19 cellular contexts compared by ENCODE assay signal in genomic region chr7:66460921-66461361, GRCh38.
"Had no signal": no experiment of that assay in that cellular context is flagged by ENCODE, and none has a peak within 500 bp of the region (broad histone marks: within the 10 kb centered on the region; RNA-seq: fewer than 3 reads in every experiment).

No MANE protein-coding gene starts in this region.

- H3K36me3 ChIP-seq: uterus had no signal

- H3K27me3 ChIP-seq: tibial nerve, uterus had no signal

- H3K27ac Mint-ChIP-seq: activated B cell treated with CpG ODN at 0.5 μM for 24 hours; activated CD4-positive, alpha-beta T cell treated with anti-CD3 and anti-CD28 coated beads, Interleukin-2, amount 10 ng/mL, durations not matched to agents 7 days and 5 days; activated naive CD4-positive, alpha-beta T cell treated with anti-CD3 and anti-CD28 coated beads, Interleukin-2, amount 50 U/mL, for 24 hours; dendritic cell treated with granulocyte-macrophage colony-stimulating factor and Interleukin-4, amounts not matched to agents 40 ng/mL and 50 ng/mL, for 4 days; nephron had no signal

- H3K27me3 Mint-ChIP-seq: activated B cell treated with CpG ODN at 0.5 μM for 24 hours; activated CD4-positive, alpha-beta T cell treated with anti-CD3 and anti-CD28 coated beads, Interleukin-2, amount 10 ng/mL, durations not matched to agents 7 days and 5 days; activated naive CD4-positive, alpha-beta T cell treated with anti-CD3 and anti-CD28 coated beads, Interleukin-2, amount 50 U/mL, for 24 hours; brain; dendritic cell treated with granulocyte-macrophage colony-stimulating factor and Interleukin-4, amounts not matched to agents 40 ng/mL and 50 ng/mL, for 4 days had no signal

- H3K4me1 Mint-ChIP-seq: nephron had no signal

- H3K9me3 ChIP-seq: tibial nerve, uterus had no signal

- H3K4me1 ChIP-seq: uterus had no signal

- H3K4me3 Mint-ChIP-seq: activated B cell treated with CpG ODN at 0.5 μM for 24 hours; activated CD4-positive, alpha-beta T cell treated with anti-CD3 and anti-CD28 coated beads, Interleukin-2, amount 10 ng/mL, durations not matched to agents 7 days and 5 days; activated naive CD4-positive, alpha-beta T cell treated with anti-CD3 and anti-CD28 coated beads, Interleukin-2, amount 50 U/mL, for 24 hours; brain; dendritic cell treated with granulocyte-macrophage colony-stimulating factor and Interleukin-4, amounts not matched to agents 40 ng/mL and 50 ng/mL, for 4 days; immature natural killer cell; nephron had no signal

- DNase-seq: activated B cell treated with CpG ODN at 0.5 μM for 24 hours; activated CD4-positive, alpha-beta T cell treated with anti-CD3 and anti-CD28 coated beads, Interleukin-2, amount 10 ng/mL, durations not matched to agents 7 days and 5 days; activated effector memory CD4-positive, alpha-beta T cell treated with Interleukin-2 at 50 U/mL for 16 hours; effector memory CD4-positive, alpha-beta T cell; head of caudate nucleus; immature natural killer cell; mesendoderm; nucleus accumbens; posterior cingulate gyrus; retina; stimulated activated CD4-positive, alpha-beta T cell treated with anti-CD3 and anti-CD28 coated beads, Interleukin-12 subunit alpha, Interleukin-12 subunit beta, amount 100 ng/mL, for 4 hours; stimulated activated CD4-positive, alpha-beta T cell treated with anti-CD3 and anti-CD28 coated beads, Interleukin-2, amount 100 ng/mL, for 24 hours; T1000; uterus had no signal

- H3K27ac ChIP-seq: uterus had no signal

- H3K9me3 Mint-ChIP-seq: activated naive CD4-positive, alpha-beta T cell treated with anti-CD3 and anti-CD28 coated beads, Interleukin-2, amount 50 U/mL, for 24 hours; dendritic cell treated with granulocyte-macrophage colony-stimulating factor and Interleukin-4, amounts not matched to agents 40 ng/mL and 50 ng/mL, for 4 days had no signal

- H3K4me3 ChIP-seq: tibial nerve, uterus had no signal
